Comparison of ENCODE assay signal across 23 cellular contexts in the genomic region with DNA sequence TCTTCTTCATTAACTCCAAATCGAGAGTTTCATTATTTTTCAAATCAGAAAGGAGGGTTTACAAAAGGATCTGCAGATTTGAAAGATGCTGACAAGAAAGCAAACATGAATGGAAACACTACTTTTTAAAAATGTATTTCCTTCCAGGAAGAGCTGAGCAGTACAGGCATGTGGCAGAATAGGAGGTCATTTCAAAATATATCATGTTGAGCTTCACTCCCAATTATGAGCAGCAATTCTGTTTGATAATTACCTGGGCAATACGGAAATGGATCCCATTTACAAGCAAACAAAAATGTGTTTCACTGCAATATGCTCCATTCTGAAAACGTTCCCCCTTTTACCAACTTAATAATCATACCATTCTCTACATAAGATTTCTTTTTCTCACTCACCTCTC.
"Had no signal": no experiment of that assay in that cellular context is flagged by ENCODE, and none has a peak within 500 bp of the region (broad histone marks: within the 10 kb centered on the region; RNA-seq: fewer than 3 reads in every experiment).

No MANE protein-coding gene starts in this region.

- H3K9me3 ChIP-seq: esophagus muscularis mucosa, gastrocnemius medialis, pancreas, psoas muscle, spleen, stomach, uterus had no signal

- H3K9ac ChIP-seq: neural progenitor cell had no signal

- H3K36me3 ChIP-seq: esophagus muscularis mucosa, gastrocnemius medialis, heart right ventricle, neural progenitor cell, pancreas, spleen, stomach, uterus had no signal

- FAIRE-seq: pancreas had no signal

- H3K36me3 Mint-ChIP-seq: natural killer cell treated with Interleukin-12 subunit alpha and Interleukin-12 subunit beta and Interleukin-15 and Interleukin-18, amount 100 ng/mL, for 72 hours; neural progenitor cell; stimulated activated memory B cell treated with anti-CD40 and anti-IgM and Interleukin-4, amounts not matched to agents 10 μg/mL and 1 μg/mL and 100 μg/mL, for 72 hours; type B pancreatic cell had no signal

- H3K4me1 ChIP-seq: esophagus muscularis mucosa, gastrocnemius medialis, pancreas, psoas muscle, stomach, uterus had no signal

- H3K27me3 Mint-ChIP-seq: stimulated activated memory B cell treated with anti-CD40 and anti-IgM and Interleukin-4, amounts not matched to agents 10 μg/mL and 1 μg/mL and 100 μg/mL, for 72 hours had no signal

- H3K4me3 ChIP-seq: esophagus muscularis mucosa, gastrocnemius medialis, heart right ventricle, neural progenitor cell, pancreas, psoas muscle, spleen, stomach, uterus had no signal

- H3K4me3 Mint-ChIP-seq: effector memory CD8-positive, alpha-beta T cell; natural killer cell treated with Interleukin-12 subunit alpha and Interleukin-12 subunit beta and Interleukin-15 and Interleukin-18, amount 100 ng/mL, for 72 hours; neural progenitor cell; stimulated activated memory B cell treated with anti-CD40 and anti-IgM and Interleukin-4, amounts not matched to agents 10 μg/mL and 1 μg/mL and 100 μg/mL, for 72 hours; type B pancreatic cell had no signal

- H3K27ac ChIP-seq: epithelial cell of prostate, esophagus muscularis mucosa, gastrocnemius medialis, heart right ventricle, neural progenitor cell, psoas muscle, spleen, stomach, uterus had no signal

- DNase-seq: effector memory CD8-positive, alpha-beta T cell; gastrocnemius medialis; heart right ventricle; hypothalamus; kidney glomerular epithelial cell; nucleus accumbens; pancreas; psoas muscle; spleen; stimulated activated CD4-positive, alpha-beta T cell treated with anti-CD3 and anti-CD28 coated beads, Interleukin-15, amount 100 ng/mL, for 24 hours; stimulated activated CD4-positive, alpha-beta T cell treated with anti-CD3 and anti-CD28 coated beads, Interleukin-1b, Interleukin-23, amount 100 ng/mL, for 48 hours; stimulated activated CD4-positive, alpha-beta T cell treated with anti-CD3 and anti-CD28 coated beads, Interleukin-4, amount 100 ng/mL, for 24 hours; stomach; substantia nigra; uterus had no signal

- H3K9me3 Mint-ChIP-seq: effector memory CD8-positive, alpha-beta T cell; natural killer cell treated with Interleukin-12 subunit alpha and Interleukin-12 subunit beta and Interleukin-15 and Interleukin-18, amount 100 ng/mL, for 72 hours; stimulated activated memory B cell treated with anti-CD40 and anti-IgM and Interleukin-4, amounts not matched to agents 10 μg/mL and 1 μg/mL and 100 μg/mL, for 72 hours; type B pancreatic cell had no signal

- H3K27me3 ChIP-seq: esophagus muscularis mucosa, gastrocnemius medialis, heart right ventricle, neural progenitor cell, pancreas, spleen, stomach, uterus had no signal

- H3K27ac Mint-ChIP-seq: effector memory CD8-positive, alpha-beta T cell; neural progenitor cell; stimulated activated memory B cell treated with anti-CD40 and anti-IgM and Interleukin-4, amounts not matched to agents 10 μg/mL and 1 μg/mL and 100 μg/mL, for 72 hours had no signal

- ATAC-seq: effector memory CD8-positive, alpha-beta T cell; gastrocnemius medialis; heart right ventricle; left lobe of liver; natural killer cell treated with Interleukin-12 subunit alpha and Interleukin-12 subunit beta and Interleukin-15 and Interleukin-18, amount 100 ng/mL, for 72 hours; psoas muscle; sciatic nerve; stimulated activated memory B cell treated with anti-CD40 and anti-IgM and Interleukin-4, amounts not matched to agents 10 μg/mL and 1 μg/mL and 100 μg/mL, for 72 hours had no signal
